ENCODE assay signal across 15 cellular contexts in genomic region chrX:129785160-129785947, GRCh38. TPM values are rescaled to one million over a fixed set of nuclear protein-coding genes. Genes with fewer than 3 reads are reported as not detected.
DNase-seq lines count a peak whose midpoint lies in the region; ATAC-seq and TF ChIP-seq lines count a peak whose summit lies in the region.
"Had no signal": no experiment of that assay in that cellular context is flagged by ENCODE, and none has a peak within 500 bp of the region (broad histone marks: within the 10 kb centered on the region; RNA-seq: fewer than 3 reads in every experiment).

No MANE protein-coding gene starts in this region.

- ATAC-seq in T-helper 17 cell (no peak), memory B cell (ENCODE audit: low read depth) (no peak)

- H3K27ac Mint-ChIP-seq in CD14-positive monocyte: peak overlapping the region; percentile 85 to 98 (median 88)
- H3K27ac Mint-ChIP-seq in T-helper 17 cell: peak overlapping the region; percentile 93
- peak overlapping the region; percentile 81 for H3K27ac Mint-ChIP-seq in memory B cell

- peaks cover 0 to 10% (median 0%) of the 10 kb centered on the region in 3 donors for H3K27me3 Mint-ChIP-seq in CD14-positive monocyte (ENCODE audit: low read depth in 3 of 3)
- no peaks in the 10 kb centered on the region for H3K27me3 Mint-ChIP-seq in T-helper 17 cell
- no peaks in the 10 kb centered on the region for H3K27me3 Mint-ChIP-seq in memory B cell

- DNase-seq in CD14-positive monocyte (ENCODE audit: low spot score) (no peak), GF-D8 (lab: John Stamatoyannopoulos, UW) (peak; percentile 75), T-helper 17 cell (no peak), memory B cell (ENCODE audit: low spot score in 2 of 2) (no peak), NCI-H2107 (lab: John Stamatoyannopoulos, UW) (no peak), hippocampal formation (lab: John Stamatoyannopoulos, UW) (no peak), occipital lobe (lab: John Stamatoyannopoulos, UW) (no peak)
- DNase-seq: activated CD4-positive, alpha-beta T cell treated with anti-CD3 and anti-CD28 coated beads, Interleukin-2, amount 50 U/mL, for 48 hours; COR-L47; mucosa of descending colon; NCI-H2029 treated with DMSO at 0.1 percent for 48 hours; retina; SW 1271 had no signal

- no peak for TF ChIP-seq CTCF in CD14-positive monocyte (IDR thresholded peaks at IDR 0.05)

- H3K4me1 Mint-ChIP-seq in CD14-positive monocyte (peaks cover 57% of the 10 kb centered on the region), T-helper 17 cell (peaks cover 31% of the 10 kb centered on the region), memory B cell (peaks cover 40% of the 10 kb centered on the region)

- H3K4me3 Mint-ChIP-seq in CD14-positive monocyte (peak overlapping the region; percentile 66 to 76), T-helper 17 cell (peak overlapping the region; percentile 81), memory B cell (peak overlapping the region; percentile 79)

- intact Hi-C loops in CD14-positive monocyte (cut with micrococcal nuclease): no loop called here

- no peaks in the 10 kb centered on the region for H3K9me3 ChIP-seq in T-helper 17 cell (ENCODE audit: control insufficient read depth, low read length, poor library complexity, severe bottlenecking)
- H3K9me3 ChIP-seq: ascending aorta, mucosa of descending colon had no signal

- H3K9me3 Mint-ChIP-seq in CD14-positive monocyte (peaks cover 0 to 2% (median 0%) of the 10 kb centered on the region in 7 donors), memory B cell (no peaks in the 10 kb centered on the region)

- peaks cover 53 to 72% of the 10 kb centered on the region in 2 donors for H3K36me3 Mint-ChIP-seq in CD14-positive monocyte
- H3K36me3 Mint-ChIP-seq in T-helper 17 cell (ENCODE audit: low read depth): peaks cover 5% of the 10 kb centered on the region
- peaks cover 26% of the 10 kb centered on the region for H3K36me3 Mint-ChIP-seq in memory B cell

RNA-seq across cellular contexts. Expression of gene SASH3, which starts 5.6 kb away (rescaled TPM):
- 100 to 1,000 TPM; 127 to 179 TPM for polyA plus RNA-seq in CD14-positive monocyte
- total RNA-seq in T-helper 17 cell (100 to 1,000 TPM; 114 to 116 TPM), occipital lobe (0.62 TPM)
- total RNA-seq: fibroblast of villous mesenchyme had no signal

RNA-seq across cellular contexts. Expression of gene XPNPEP2, which starts 46.6 kb away (rescaled TPM):
- not detected for polyA plus RNA-seq in CD14-positive monocyte
- total RNA-seq in T-helper 17 cell (under 1 TPM; 0.25 to 0.83 TPM), occipital lobe (0.31 TPM)
- total RNA-seq: fibroblast of villous mesenchyme had no signal

RNA-seq across cellular contexts. Expression of gene ZDHHC9, which starts 58.3 kb away (rescaled TPM):
- polyA plus RNA-seq in CD14-positive monocyte: 1 to 10 TPM; 2.7 to 2.8 TPM
- 1 to 10 TPM; 5.0 to 5.5 TPM for total RNA-seq in T-helper 17 cell
- 28.1 TPM for total RNA-seq in occipital lobe

Comparison
In these comparisons a context has a peak if more than half of its experiments do, and no peak if none do; other contexts are left out.
1. RNA of gene SASH3, which starts 5.6 kb away (total RNA-seq): 114 to 116 TPM in T-helper 17 cell; 0.62 TPM in occipital lobe (single experiment); every median in the first group is over 10 times any median in the second.
2. Peak in every context shown above with its lines, with median percentiles within 50 percentile points of each other: H3K27ac Mint-ChIP-seq and H3K4me3 Mint-ChIP-seq.